1 cellular context compared by ENCODE assay signal in genomic region chr3:133568294-133569014, GRCh38.
TF ChIP-seq lines count a peak whose summit lies in the region.

No MANE protein-coding gene starts in this region.

TF ChIP-seq in GM23338, 12 proteins besides CTCF, POLR2A, EP300 and RAD21 (continued from another document):
- no peak for TF ChIP-seq ZNF462 (CRISPR knock-in tag; IDR thresholded peaks at IDR 0.05)
